ENCODE assay signal across 1 cellular context in genomic region chr15:79621805-79622204, GRCh38.
DNase-seq lines count a peak whose midpoint lies in the region; ATAC-seq and TF ChIP-seq lines count a peak whose summit lies in the region.
"Not testable (repeated sequence)": the region's sequence is repeated elsewhere in the genome, so short reads cannot be mapped to it uniquely, and the experiment has no call there.

No MANE protein-coding gene starts in this region.

- CTCF ChIA-PET in IMR-90 (lab: Yijun Ruan, JAX): not testable (repeated sequence)

- H3K9me1 ChIP-seq in IMR-90 (ENCODE audit: insufficient read depth, low read length): not testable (repeated sequence)

- H2BK15ac ChIP-seq in IMR-90 (ENCODE audit: low read depth, low read length): not testable (repeated sequence)

- BruUV-seq in IMR-90 (replicated peaks; lab: Mats Ljungman, UMichigan): not testable (repeated sequence)

- H4K20me1 ChIP-seq in IMR-90 (ENCODE audit: insufficient read depth, low read length): not testable (repeated sequence)

- H3K9me3 ChIP-seq in IMR-90 (ENCODE audit: control insufficient read depth, insufficient read depth, low read length): not testable (repeated sequence)

- H3K4me2 ChIP-seq in IMR-90 (ENCODE audit: low read depth, low read length): not testable (repeated sequence)

- H3K18ac ChIP-seq in IMR-90 (ENCODE audit: low read depth, low read length): not testable (repeated sequence)

- 80% methylated on average over 1 of the region's 3 CpGs; no CpG with 5 or more reads in 1 of the 2 experiments for WGBS in IMR-90 (ENCODE audit: extremely low coverage in 2 of 2, insufficient read length in 1 of 2), 2 experiments

- in situ Hi-C loops in IMR-90 (cut with MboI; ENCODE audit: low sequenced_read_pairs): not testable (repeated sequence)

- H4K91ac ChIP-seq in IMR-90 (ENCODE audit: insufficient read depth, low read depth, low read length): not testable (repeated sequence)

- POLR2A ChIA-PET in IMR-90 (lab: Charles Lee; ENCODE audit: unreplicated experiment): not testable (repeated sequence)

- H2AFZ ChIP-seq in IMR-90 (replicated peaks; ENCODE audit: low read length, poor library complexity): not testable (repeated sequence)

- not testable (repeated sequence) for TF ChIP-seq POLR2A in IMR-90 (IDR thresholded peaks at IDR 0.05; ENCODE audit: low read depth, low read length)

- not testable (repeated sequence) for H3K9ac ChIP-seq in IMR-90 (ENCODE audit: low read depth, low read length)

- not testable (repeated sequence) for H3K56ac ChIP-seq in IMR-90 (ENCODE audit: extremely low read depth, insufficient read depth, low read length)

- H3K27me3 ChIP-seq in IMR-90 (ENCODE audit: control insufficient read depth, insufficient read depth, low read length): not testable (repeated sequence)

- H4K8ac ChIP-seq in IMR-90 (ENCODE audit: low read depth in 2 of 2, low read length in 2 of 2): not testable (repeated sequence)

- not testable (repeated sequence) for H3K23ac ChIP-seq in IMR-90 (ENCODE audit: low read depth, low read length)

- not testable (repeated sequence) for H3K79me1 ChIP-seq in IMR-90 (ENCODE audit: low read depth in 1 of 2, low read length in 2 of 2)

- H2BK5ac ChIP-seq in IMR-90 (ENCODE audit: low read depth, low read length, poor library complexity, severe bottlenecking): not testable (repeated sequence)

- DNase-seq in IMR-90: not testable (repeated sequence)

- not testable (repeated sequence) for H2BK20ac ChIP-seq in IMR-90 (ENCODE audit: low read depth, low read length)

- dilution Hi-C loops in IMR-90 (cut with HindIII; ENCODE audit: low sequenced_read_pairs, unreplicated experiment): not testable (repeated sequence)

- TF ChIP-seq RAD21 in IMR-90 (IDR thresholded peaks at IDR 0.05; ENCODE audit: low read length): not testable (repeated sequence)

- H4K5ac ChIP-seq in IMR-90 (ENCODE audit: low read depth, low read length): not testable (repeated sequence)

- not testable (repeated sequence) for H2BK120ac ChIP-seq in IMR-90 (ENCODE audit: low read depth, low read length)

- not testable (repeated sequence) for H2AK5ac ChIP-seq in IMR-90 (ENCODE audit: low read depth, low read length)

- TF ChIP-seq CTCF in IMR-90 (conservative IDR thresholded peaks at IDR 0.05; ENCODE audit: low read depth, low read length): not testable (repeated sequence)

- H3K4ac ChIP-seq in IMR-90 (ENCODE audit: low read depth, low read length): not testable (repeated sequence)

- H2AK9ac ChIP-seq in IMR-90 (replicated peaks; ENCODE audit: low read depth, low read length, poor library complexity): not testable (repeated sequence)

- not testable (repeated sequence) for H3K4me3 ChIP-seq in IMR-90 (ENCODE audit: insufficient read depth, low read depth, low read length)

- not testable (repeated sequence) for H3K36me3 ChIP-seq in IMR-90 (ENCODE audit: control insufficient read depth, insufficient read depth, low read length)

- not testable (repeated sequence) for ATAC-seq in IMR-90 (ENCODE audit: low read depth)

- intact Hi-C loops in IMR-90 (cut with micrococcal nuclease): not testable (repeated sequence)

- not testable (repeated sequence) for H3K14ac ChIP-seq in IMR-90 (replicated peaks; ENCODE audit: low read depth, low read length)

- H3K4me1 ChIP-seq in IMR-90 (ENCODE audit: control insufficient read depth, insufficient read depth, low read length): not testable (repeated sequence)

- not testable (repeated sequence) for H3K27ac ChIP-seq in IMR-90 (ENCODE audit: insufficient read depth, low read length)

TF ChIP-seq in IMR-90, 13 proteins besides CTCF, POLR2A, EP300 and RAD21:
- TF ChIP-seq CEBPB (IDR thresholded peaks at IDR 0.05; ENCODE audit: low read depth, low read length): peak; percentile 62
